In genomic region chr10:130226012-130226411, GRCh38 we compare ENCODE assay signal across 18 cellular contexts.
DNase-seq lines count a peak whose midpoint lies in the region; ATAC-seq and TF ChIP-seq lines count a peak whose summit lies in the region.
"Had no signal": no experiment of that assay in that cellular context is flagged by ENCODE, and none has a peak within 500 bp of the region (broad histone marks: within the 10 kb centered on the region; RNA-seq: fewer than 3 reads in every experiment).

No MANE protein-coding gene starts in this region.

- DNase-seq in H9 (peak; percentile 6), chondrocyte (ENCODE audit: low spot score) (peak; percentile 65), mesenteric fat pad (ENCODE audit: low spot score) (peak; percentile 78), sigmoid colon (peak; percentile 24)
- no peak for DNase-seq in activated naive CD4-positive, alpha-beta T cell treated with anti-CD3 and anti-CD28 coated beads, Interleukin-2, amount 50 U/mL, for 16 hours
- DNase-seq: ACHN; BE2C; C1 segment of cervical spinal cord; CD4-positive, CD25-positive, alpha-beta regulatory T cell; CD8-positive, alpha-beta memory T cell; COR-L47; DMS 273 treated with DMSO at 0.1 percent for 48 hours; DMS53 had no signal

- peaks cover 21 to 35% of the 10 kb centered on the region in 2 experiments for H3K9me3 Mint-ChIP-seq in H9
- H3K9me3 Mint-ChIP-seq in chondrocyte (ENCODE audit: low read depth) = peaks cover 21% of the 10 kb centered on the region

- H2AFZ ChIP-seq in H9 (ENCODE audit: low read length) = no peak overlapping the region
- H2AFZ ChIP-seq: GM23338 had no signal

- no peak for TF ChIP-seq POLR2A in sigmoid colon (IDR thresholded peaks at IDR 0.05)

- no peak overlapping the region for H3K4me3 ChIP-seq in sigmoid colon
- H3K4me3 ChIP-seq: GM23338 had no signal

- H3K4ac ChIP-seq in H9 (ENCODE audit: low read depth, low read length) = no peak overlapping the region

- H3K23me2 ChIP-seq in H9 (ENCODE audit: insufficient read length, low read depth, low read length, poor library complexity, severe bottlenecking) = no peaks in the 10 kb centered on the region

- no peak overlapping the region for H2BK5ac ChIP-seq in H9 (ENCODE audit: insufficient read length, low read length)

- no peak overlapping the region for H2BK12ac ChIP-seq in H9 (ENCODE audit: insufficient read length, low read depth, low read length)

- H3K4me1 Mint-ChIP-seq in H9 (no peaks in the 10 kb centered on the region), chondrocyte (ENCODE audit: low read depth) (no peaks in the 10 kb centered on the region)
- H3K4me1 Mint-ChIP-seq: CD8-positive, alpha-beta memory T cell; GM23338 had no signal

- H3K36me3 Mint-ChIP-seq in H9 (ENCODE audit: insufficient read depth in 1 of 3, low read depth in 3 of 3) (peaks cover 0 to 9% (median 4%) of the 10 kb centered on the region in 3 experiments; a peak in 5 of 7 replicates), chondrocyte (ENCODE audit: low read depth) (peaks cover 16% of the 10 kb centered on the region)
- H3K36me3 Mint-ChIP-seq: CD4-positive, CD25-positive, alpha-beta regulatory T cell had no signal

- H3T11ph ChIP-seq in H9 (ENCODE audit: low read length) = no peak overlapping the region

- H3K27me3 Mint-ChIP-seq in H9 (ENCODE audit: low read depth) = peaks cover 7% of the 10 kb centered on the region; the same call in 1 of the 2 replicates
- no peaks in the 10 kb centered on the region for H3K27me3 Mint-ChIP-seq in chondrocyte (ENCODE audit: low read depth)
- H3K27me3 Mint-ChIP-seq: CD4-positive, CD25-positive, alpha-beta regulatory T cell had no signal

- intact Hi-C loops in sigmoid colon (cut with DNase I) = no loop called here

- H3K4me3 Mint-ChIP-seq in H9 (no peak overlapping the region), chondrocyte (ENCODE audit: unreplicated experiment) (no peak overlapping the region)
- H3K4me3 Mint-ChIP-seq: CD4-positive, CD25-positive, alpha-beta regulatory T cell; CD8-positive, alpha-beta memory T cell; GM23338 had no signal

- H2BK15ac ChIP-seq in H9 (ENCODE audit: low read depth, low read length) = no peak overlapping the region

- no peak for TF ChIP-seq EP300 in sigmoid colon (IDR thresholded peaks at IDR 0.05)

- no peak overlapping the region for H4K91ac ChIP-seq in H9 (ENCODE audit: insufficient read length, low read depth, low read length)

- H3K27ac ChIP-seq in H9 (ENCODE audit: insufficient read length, low read depth, low read length) (no peak overlapping the region), sigmoid colon (no peak overlapping the region)
- H3K27ac ChIP-seq: HL-60 had no signal

- H2BK20ac ChIP-seq in H9 (ENCODE audit: low read depth, low read length, poor library complexity, severe bottlenecking) = no peak overlapping the region

- H4K8ac ChIP-seq in H9 (replicated peaks; ENCODE audit: insufficient read length, low read depth, low read length) = no peak overlapping the region

- WGBS in H9 (ENCODE audit: extremely low coverage, insufficient read length, low lambda C conversion rate) = no CpG with 5 or more reads among the region's 3 CpGs
- 89 to 90% methylated on average over 3 of the region's 3 CpGs for WGBS in sigmoid colon, 2 donors

- no peaks in the 10 kb centered on the region for H3K79me2 ChIP-seq in H9 (ENCODE audit: insufficient read depth, low read length)

- H3K4me1 ChIP-seq in H9 (ENCODE audit: insufficient read depth, low read length) = no peaks in the 10 kb centered on the region
- no peaks in the 10 kb centered on the region for H3K4me1 ChIP-seq in sigmoid colon
- H3K4me1 ChIP-seq: BE2C had no signal

- H3K27ac Mint-ChIP-seq in H9 = no peak overlapping the region
- H3K27ac Mint-ChIP-seq in chondrocyte (ENCODE audit: unreplicated experiment) = no peak overlapping the region
- H3K27ac Mint-ChIP-seq: CD4-positive, CD25-positive, alpha-beta regulatory T cell; CD8-positive, alpha-beta memory T cell; GM23338 had no signal

- H3K23ac ChIP-seq in H9 (ENCODE audit: insufficient read length, low read depth, low read length) = no peak overlapping the region

- H3K36me3 ChIP-seq in sigmoid colon = no peaks in the 10 kb centered on the region
- H3K36me3 ChIP-seq: BE2C had no signal

- no peak overlapping the region for H3K9ac ChIP-seq in H9 (ENCODE audit: extremely low read depth, insufficient read length, low read length)

- H4K20me1 ChIP-seq in H9 (ENCODE audit: control insufficient read depth, insufficient read depth, insufficient read length) = no peaks in the 10 kb centered on the region

- no peak overlapping the region for H2AK5ac ChIP-seq in H9 (ENCODE audit: insufficient read length, low read length)

- no peaks in the 10 kb centered on the region for H3K27me3 ChIP-seq in H9 (ENCODE audit: insufficient read depth, low read length)
- no peaks in the 10 kb centered on the region for H3K27me3 ChIP-seq in sigmoid colon
- H3K27me3 ChIP-seq: BE2C had no signal

- H2BK120ac ChIP-seq in H9 (ENCODE audit: low read depth, low read length, poor library complexity, severe bottlenecking) = no peak overlapping the region

- H3K14ac ChIP-seq in H9 (ENCODE audit: insufficient read depth, low read length) = no peak overlapping the region

- no peak overlapping the region for H3K56ac ChIP-seq in H9 (ENCODE audit: insufficient read length, low read depth, low read length)

- H3K79me1 ChIP-seq in H9 (ENCODE audit: insufficient read depth, low read depth, low read length, poor library complexity, severe bottlenecking) = no peaks in the 10 kb centered on the region

- TF ChIP-seq CTCF in H9 (conservative IDR thresholded peaks at IDR 0.05) (no peak), chondrocyte (IDR thresholded peaks at IDR 0.05) (no peak), sigmoid colon (IDR thresholded peaks at IDR 0.05) (no peak)

- H4K5ac ChIP-seq in H9 (ENCODE audit: insufficient read length, low read depth, low read length) = no peak overlapping the region

- H3K9me3 ChIP-seq in H9 (ENCODE audit: control insufficient read depth, low read depth, low read length) (peaks cover 4% of the 10 kb centered on the region), sigmoid colon (peaks cover 4 to 8% (median 6%) of the 10 kb centered on the region in 4 donors)
- H3K9me3 ChIP-seq: BE2C had no signal

- H3K18ac ChIP-seq in H9 (ENCODE audit: insufficient read length, low read depth, low read length) = no peak overlapping the region

- ATAC-seq in HG03039 (IDR thresholded peaks at IDR 0.05; ENCODE audit: unreplicated experiment) = no peak
- ATAC-seq in GM21360 (IDR thresholded peaks at IDR 0.05; ENCODE audit: unreplicated experiment) = no peak
- no peak for ATAC-seq in GM19463 (IDR thresholded peaks at IDR 0.05; ENCODE audit: unreplicated experiment)
- ATAC-seq: GM23338 had no signal

- no peak overlapping the region for H3K4me2 ChIP-seq in H9 (ENCODE audit: insufficient read depth, insufficient read length, low read length)
- H3K4me2 ChIP-seq: GM23338 had no signal
